ENCODE assay signal across 20 cellular contexts in the genomic region with DNA sequence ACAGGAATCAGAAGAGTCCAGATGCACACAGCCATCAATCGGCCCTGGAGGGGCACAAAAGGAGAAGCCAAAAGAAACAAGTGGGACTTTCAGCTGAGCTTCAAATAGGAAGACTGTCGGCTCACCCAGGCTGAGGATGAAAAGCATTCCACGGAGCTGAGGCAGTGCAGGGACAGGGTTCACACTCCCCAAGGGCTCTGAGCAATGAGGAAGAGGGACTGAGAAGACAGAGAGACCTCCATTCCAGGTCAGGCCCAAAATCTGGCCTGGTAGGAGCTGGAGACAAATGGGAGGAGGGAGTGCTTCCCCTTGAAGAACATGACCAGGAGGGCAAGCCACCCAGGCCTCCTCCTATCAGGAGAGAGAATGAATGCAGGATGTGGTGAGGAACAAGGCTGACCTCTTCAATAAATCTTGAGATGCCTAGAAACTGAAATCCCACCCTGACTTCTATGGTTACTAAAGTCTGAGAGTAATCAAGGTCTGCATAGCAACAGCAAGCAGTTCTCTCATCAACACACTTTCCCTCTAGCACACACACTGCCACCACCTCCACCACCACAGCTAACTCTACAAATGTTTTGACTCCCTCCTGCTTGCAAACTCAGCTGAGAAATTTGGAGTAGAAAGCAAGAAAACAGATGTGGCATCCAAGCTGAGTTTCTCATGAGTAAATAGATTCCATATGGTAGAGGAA.
DNase-seq lines count a peak whose midpoint lies in the region; TF ChIP-seq lines count a peak whose summit lies in the region.
"Had no signal": no experiment of that assay in that cellular context is flagged by ENCODE, and none has a peak within 500 bp of the region (broad histone marks: within the 10 kb centered on the region; RNA-seq: fewer than 3 reads in every experiment).

No MANE protein-coding gene starts in this region.

- intact Hi-C loops in activated CD4-positive, alpha-beta T cell treated with anti-CD3 and anti-CD28 coated beads, Interleukin-2, amount 10 ng/mL, durations not matched to agents 24 days and 14 days (cut with micrococcal nuclease), result no loop called here
- intact Hi-C loops in activated T-helper 2 cell treated with anti-CD3 and anti-CD28 coated beads, Interferon-gamma antibody, Interleukin-2, Interleukin-4, amounts not matched to agents 10 μg/mL and 5 μg/mL and 100 μg/mL, durations not matched to agents 14 hours and 24 hours and 36 hours (cut with micrococcal nuclease), result no loop called here

- no peak for TF ChIP-seq CTCF in nephron (IDR thresholded peaks at IDR 0.05; ENCODE audit: unreplicated experiment in 3 of 3)

- H3K27ac Mint-ChIP-seq in nephron, result peak overlapping the region; percentile 60 to 80 (median 80)
- no peak overlapping the region for H3K27ac Mint-ChIP-seq in activated CD4-positive, alpha-beta T cell treated with anti-CD3 and anti-CD28 coated beads, Interleukin-2, amount 10 ng/mL, durations not matched to agents 24 days and 14 days
- H3K27ac Mint-ChIP-seq in activated T-helper 2 cell treated with anti-CD3 and anti-CD28 coated beads, Interferon-gamma antibody, Interleukin-2, Interleukin-4, amounts not matched to agents 10 μg/mL and 5 μg/mL and 100 μg/mL, durations not matched to agents 14 hours and 24 hours and 36 hours, result no peak overlapping the region
- H3K27ac Mint-ChIP-seq: activated naive CD4-positive, alpha-beta T cell treated with anti-CD3 and anti-CD28 coated beads, Interleukin-2, amount 10 ng/mL, durations not matched to agents 7 days and 5 days; CD4-positive, alpha-beta T cell; memory B cell; naive B cell had no signal

- no peaks in the 10 kb centered on the region for H3K27me3 Mint-ChIP-seq in nephron (ENCODE audit: low read depth)
- peaks cover 2% of the 10 kb centered on the region for H3K27me3 Mint-ChIP-seq in activated CD4-positive, alpha-beta T cell treated with anti-CD3 and anti-CD28 coated beads, Interleukin-2, amount 10 ng/mL, durations not matched to agents 24 days and 14 days
- H3K27me3 Mint-ChIP-seq in activated T-helper 2 cell treated with anti-CD3 and anti-CD28 coated beads, Interferon-gamma antibody, Interleukin-2, Interleukin-4, amounts not matched to agents 10 μg/mL and 5 μg/mL and 100 μg/mL, durations not matched to agents 14 hours and 24 hours and 36 hours (ENCODE audit: low read depth), result no peaks in the 10 kb centered on the region
- H3K27me3 Mint-ChIP-seq: activated naive CD4-positive, alpha-beta T cell treated with anti-CD3 and anti-CD28 coated beads, Interleukin-2, amount 10 ng/mL, durations not matched to agents 7 days and 5 days had no signal

- H3K9me3 Mint-ChIP-seq in nephron, result peaks cover 7% of the 10 kb centered on the region
- peaks cover 4% of the 10 kb centered on the region for H3K9me3 Mint-ChIP-seq in activated CD4-positive, alpha-beta T cell treated with anti-CD3 and anti-CD28 coated beads, Interleukin-2, amount 10 ng/mL, durations not matched to agents 24 days and 14 days
- H3K9me3 Mint-ChIP-seq in activated T-helper 2 cell treated with anti-CD3 and anti-CD28 coated beads, Interferon-gamma antibody, Interleukin-2, Interleukin-4, amounts not matched to agents 10 μg/mL and 5 μg/mL and 100 μg/mL, durations not matched to agents 14 hours and 24 hours and 36 hours, result no peaks in the 10 kb centered on the region
- H3K9me3 Mint-ChIP-seq: activated naive CD4-positive, alpha-beta T cell treated with anti-CD3 and anti-CD28 coated beads, Interleukin-2, amount 10 ng/mL, durations not matched to agents 7 days and 5 days; CD4-positive, alpha-beta T cell had no signal

- H3K4me3 Mint-ChIP-seq in nephron, result no peak overlapping the region
- no peak overlapping the region for H3K4me3 Mint-ChIP-seq in activated CD4-positive, alpha-beta T cell treated with anti-CD3 and anti-CD28 coated beads, Interleukin-2, amount 10 ng/mL, durations not matched to agents 24 days and 14 days
- no peak overlapping the region for H3K4me3 Mint-ChIP-seq in activated T-helper 2 cell treated with anti-CD3 and anti-CD28 coated beads, Interferon-gamma antibody, Interleukin-2, Interleukin-4, amounts not matched to agents 10 μg/mL and 5 μg/mL and 100 μg/mL, durations not matched to agents 14 hours and 24 hours and 36 hours (ENCODE audit: low read depth)
- H3K4me3 Mint-ChIP-seq: activated naive CD4-positive, alpha-beta T cell treated with anti-CD3 and anti-CD28 coated beads, Interleukin-2, amount 10 ng/mL, durations not matched to agents 7 days and 5 days; CD4-positive, alpha-beta T cell; memory B cell; naive B cell had no signal

- H3K36me3 Mint-ChIP-seq in nephron (ENCODE audit: low read depth), result no peaks in the 10 kb centered on the region
- no peaks in the 10 kb centered on the region for H3K36me3 Mint-ChIP-seq in activated CD4-positive, alpha-beta T cell treated with anti-CD3 and anti-CD28 coated beads, Interleukin-2, amount 10 ng/mL, durations not matched to agents 24 days and 14 days (ENCODE audit: low read depth)
- no peaks in the 10 kb centered on the region for H3K36me3 Mint-ChIP-seq in activated T-helper 2 cell treated with anti-CD3 and anti-CD28 coated beads, Interferon-gamma antibody, Interleukin-2, Interleukin-4, amounts not matched to agents 10 μg/mL and 5 μg/mL and 100 μg/mL, durations not matched to agents 14 hours and 24 hours and 36 hours (ENCODE audit: low read depth)
- H3K36me3 Mint-ChIP-seq: activated naive CD4-positive, alpha-beta T cell treated with anti-CD3 and anti-CD28 coated beads, Interleukin-2, amount 10 ng/mL, durations not matched to agents 7 days and 5 days had no signal

- peak; percentile 77 for DNase-seq in AG08395 (ENCODE audit: low spot score)
- DNase-seq in GM04504 (ENCODE audit: low read depth), result peak; percentile 59
- peak; percentile 59 for DNase-seq in dedifferentiated amniotic fluid mesenchymal stem cell (ENCODE audit: extremely low spot score)
- no peak for DNase-seq in activated CD4-positive, alpha-beta T cell treated with anti-CD3 and anti-CD28 coated beads, Interleukin-2, amount 10 ng/mL, durations not matched to agents 24 days and 14 days
- no peak for DNase-seq in HuH-7.5 (ENCODE audit: low spot score)
- no peak for DNase-seq in activated T-helper 2 cell treated with anti-CD3 and anti-CD28 coated beads, Interferon-gamma antibody, Interleukin-2, Interleukin-4, amounts not matched to agents 10 μg/mL and 5 μg/mL and 100 μg/mL, durations not matched to agents 14 hours and 24 hours and 36 hours (ENCODE audit: low spot score)
- no peak for DNase-seq in COLO829 (ENCODE audit: low spot score)
- DNase-seq: activated naive CD4-positive, alpha-beta T cell treated with anti-CD3 and anti-CD28 coated beads, Interleukin-2, amount 10 ng/mL, durations not matched to agents 7 days and 5 days; activated T-cell treated with anti-CD3 and anti-CD28 coated beads, Interleukin-2, amount 50 U/mL, for 48 hours; CD4-positive, alpha-beta T cell; erythroblast; GF-D8; naive B cell; NCI-H1105; NCI-H2081 treated with DMSO at 0.1 percent for 48 hours; SIG-M5; sigmoid colon; substantia nigra had no signal

- H3K4me1 Mint-ChIP-seq in nephron, result peaks cover 40% of the 10 kb centered on the region
- no peaks in the 10 kb centered on the region for H3K4me1 Mint-ChIP-seq in activated CD4-positive, alpha-beta T cell treated with anti-CD3 and anti-CD28 coated beads, Interleukin-2, amount 10 ng/mL, durations not matched to agents 24 days and 14 days
- no peaks in the 10 kb centered on the region for H3K4me1 Mint-ChIP-seq in activated T-helper 2 cell treated with anti-CD3 and anti-CD28 coated beads, Interferon-gamma antibody, Interleukin-2, Interleukin-4, amounts not matched to agents 10 μg/mL and 5 μg/mL and 100 μg/mL, durations not matched to agents 14 hours and 24 hours and 36 hours (ENCODE audit: low read depth)
- H3K4me1 Mint-ChIP-seq: activated naive CD4-positive, alpha-beta T cell treated with anti-CD3 and anti-CD28 coated beads, Interleukin-2, amount 10 ng/mL, durations not matched to agents 7 days and 5 days; memory B cell; naive B cell had no signal

Comparison
In these comparisons a context has a peak if more than half of its experiments do, and no peak if none do; other contexts are left out.
1. DNase-seq: peak in AG08395 (single experiment), GM04504 (single experiment) and dedifferentiated amniotic fluid mesenchymal stem cell (single experiment); none in activated CD4-positive, alpha-beta T cell treated with anti-CD3 and anti-CD28 coated beads, Interleukin-2, amount 10 ng/mL, durations not matched to agents 24 days and 14 days (single experiment), HuH-7.5 (single experiment), activated T-helper 2 cell treated with anti-CD3 and anti-CD28 coated beads, Interferon-gamma antibody, Interleukin-2, Interleukin-4, amounts not matched to agents 10 μg/mL and 5 μg/mL and 100 μg/mL, durations not matched to agents 14 hours and 24 hours and 36 hours (single experiment) and COLO829 (single experiment).
2. H3K27ac Mint-ChIP-seq: peak in nephron (3 of 3); none in activated CD4-positive, alpha-beta T cell treated with anti-CD3 and anti-CD28 coated beads, Interleukin-2, amount 10 ng/mL, durations not matched to agents 24 days and 14 days (single experiment) and activated T-helper 2 cell treated with anti-CD3 and anti-CD28 coated beads, Interferon-gamma antibody, Interleukin-2, Interleukin-4, amounts not matched to agents 10 μg/mL and 5 μg/mL and 100 μg/mL, durations not matched to agents 14 hours and 24 hours and 36 hours (single experiment).